12 cellular contexts compared by ENCODE assay signal in the genomic region with DNA sequence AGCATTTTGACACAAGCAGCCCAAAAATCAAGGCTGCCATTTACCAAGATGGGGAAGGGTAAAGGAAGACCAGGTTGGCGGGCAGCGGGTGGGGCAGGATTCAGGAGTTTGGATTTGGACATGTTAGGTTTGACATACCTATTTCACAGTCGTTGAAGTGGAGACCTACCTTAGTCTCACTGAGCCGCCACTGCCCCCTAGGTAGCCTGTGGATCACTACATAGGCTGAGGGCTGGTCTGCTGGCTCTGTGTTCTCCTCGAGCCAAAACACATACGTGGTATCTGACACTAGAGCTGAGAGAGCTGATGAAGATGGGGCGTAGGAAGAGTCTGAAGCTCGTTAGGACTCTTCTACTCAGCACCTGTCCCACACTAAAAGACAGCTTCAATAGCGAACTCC.
DNase-seq lines count a peak whose midpoint lies in the region; ATAC-seq, FAIRE-seq and TF ChIP-seq lines count a peak whose summit lies in the region.
"Had no signal": no experiment of that assay in that cellular context is flagged by ENCODE, and none has a peak within 500 bp of the region (broad histone marks: within the 10 kb centered on the region; RNA-seq: fewer than 3 reads in every experiment).

No MANE protein-coding gene starts in this region.

- peaks cover 11% of the 10 kb centered on the region for H3K4me1 Mint-ChIP-seq in CD14-positive monocyte

- H3K4me3 ChIP-seq in WERI-Rb-1 (ENCODE audit: low read depth, low read length): no peak overlapping the region
- H3K4me3 ChIP-seq: stomach had no signal

- H3K27me3 ChIP-seq in WERI-Rb-1 (ENCODE audit: insufficient read depth, low read depth, severe bottlenecking): no peaks in the 10 kb centered on the region
- H3K27me3 ChIP-seq: stomach had no signal

- no peaks in the 10 kb centered on the region for H3K9me3 ChIP-seq in WERI-Rb-1 (ENCODE audit: severe bottlenecking)
- H3K9me3 ChIP-seq: stomach had no signal

- FAIRE-seq in GM12891 (lab: Jason Lieb, UNC): peak; percentile 66
- FAIRE-seq: frontal cortex had no signal

- peak; percentile 28 for DNase-seq in 8988T
- DNase-seq in GM12891 (ENCODE audit: insufficient read length, low spot score): peak; percentile 25
- peak; percentile 27 for DNase-seq in WERI-Rb-1
- peak; percentile 42 for DNase-seq in iPS-NIHi11 (ENCODE audit: low spot score)
- DNase-seq in NCI-H2196 treated with DMSO at 0.1 percent for 48 hours (lab: John Stamatoyannopoulos, UW; ENCODE audit: unreplicated experiment): no peak
- no peak for DNase-seq in CD14-positive monocyte (ENCODE audit: low spot score)
- no peak for DNase-seq in central memory CD4-positive, alpha-beta T cell
- DNase-seq: DMS79, stomach had no signal

- no peak overlapping the region for H3K4me3 Mint-ChIP-seq in CD14-positive monocyte

- no peak overlapping the region for H3K27ac Mint-ChIP-seq in CD14-positive monocyte

- peak; percentile 60 for TF ChIP-seq CTCF in WERI-Rb-1 (IDR thresholded peaks at IDR 0.05; ENCODE audit: low read depth, low read length)
- TF ChIP-seq CTCF in CD14-positive monocyte (IDR thresholded peaks at IDR 0.05): no peak

- no peaks in the 10 kb centered on the region for H3K9me3 Mint-ChIP-seq in CD14-positive monocyte
- H3K9me3 Mint-ChIP-seq: activated T-helper 2 cell treated with anti-CD3 and anti-CD28 coated beads, Interferon-gamma antibody, Interleukin-2, Interleukin-4, amounts not matched to agents 10 μg/mL and 5 μg/mL and 100 μg/mL, durations not matched to agents 14 hours and 24 hours and 36 hours had no signal

- H3K27ac ChIP-seq in WERI-Rb-1: no peak overlapping the region

- intact Hi-C loops in CD14-positive monocyte (cut with micrococcal nuclease): no loop called here

- peaks cover 0 to 2% (median 0%) of the 10 kb centered on the region in 3 donors for H3K27me3 Mint-ChIP-seq in CD14-positive monocyte (ENCODE audit: low read depth in 3 of 3)

- peaks cover 66 to 79% of the 10 kb centered on the region in 2 donors for H3K36me3 Mint-ChIP-seq in CD14-positive monocyte

- H3K36me3 ChIP-seq in WERI-Rb-1: peaks cover 34% of the 10 kb centered on the region

- TF ChIP-seq POLR2A in GM12891 (IDR thresholded peaks at IDR 0.05; ENCODE audit: low read depth, low read length): no peak

- ATAC-seq in GM19351 (IDR thresholded peaks at IDR 0.05; ENCODE audit: unreplicated experiment): no peak

TF ChIP-seq in GM12891, 5 proteins besides CTCF, POLR2A, EP300 and RAD21:
- TF ChIP-seq SPI1 (IDR thresholded peaks at IDR 0.05; ENCODE audit: low read depth, low read length): no peak
- TF ChIP-seq TAF1 (IDR thresholded peaks at IDR 0.05; ENCODE audit: low read depth, low read length): no peak
- TF ChIP-seq POLR2AphosphoS5 (IDR thresholded peaks at IDR 0.05; ENCODE audit: low read depth, low read length): no peak
- TF ChIP-seq POU2F2 (IDR thresholded peaks at IDR 0.05; ENCODE audit: low read depth, low read length): no peak
- TF ChIP-seq PAX5 (IDR thresholded peaks at IDR 0.05; ENCODE audit: insufficient read depth, low read length, severe bottlenecking): no peak

Comparison
In these comparisons a context has a peak if more than half of its experiments do, and no peak if none do; other contexts are left out.
1. DNase-seq: peak in 8988T (single experiment), GM12891 (single experiment), WERI-Rb-1 (single experiment) and iPS-NIHi11 (single experiment); none in NCI-H2196 treated with DMSO at 0.1 percent for 48 hours (single experiment), CD14-positive monocyte (single experiment) and central memory CD4-positive, alpha-beta T cell (single experiment).